ENCODE assay signal across 1 cellular context in genomic region chr1:67342002-67342890, GRCh38.
TF ChIP-seq lines count a peak whose summit lies in the region.

No MANE protein-coding gene starts in this region.

TF ChIP-seq in GM12878, 131 proteins besides CTCF, POLR2A, EP300 and RAD21 (continued from another document):
- TF ChIP-seq SKIL (IDR thresholded peaks at IDR 0.05; ENCODE audit: low read depth, poor library complexity, severe bottlenecking) (peak; percentile 42), BHLHE40 (IDR thresholded peaks at IDR 0.05; ENCODE audit: borderline replicate concordance in 1 of 2, low read depth in 2 of 2, low read length in 1 of 2) (peak in 1 of 2 experiments; percentile 41; a peak in 2 of 4 replicates), POU2F2 (IDR thresholded peaks at IDR 0.05; ENCODE audit: borderline replicate concordance, low read depth, low read length) (peak; percentile 28; the same call in 2 of the 3 replicates), YY1 (IDR thresholded peaks at IDR 0.05; ENCODE audit: low read depth, low read length) (no peak; the same call in 1 of the 2 replicates), ATF2 (IDR thresholded peaks at IDR 0.05; ENCODE audit: low read length) (peak; percentile 73)
